In the genomic region with DNA sequence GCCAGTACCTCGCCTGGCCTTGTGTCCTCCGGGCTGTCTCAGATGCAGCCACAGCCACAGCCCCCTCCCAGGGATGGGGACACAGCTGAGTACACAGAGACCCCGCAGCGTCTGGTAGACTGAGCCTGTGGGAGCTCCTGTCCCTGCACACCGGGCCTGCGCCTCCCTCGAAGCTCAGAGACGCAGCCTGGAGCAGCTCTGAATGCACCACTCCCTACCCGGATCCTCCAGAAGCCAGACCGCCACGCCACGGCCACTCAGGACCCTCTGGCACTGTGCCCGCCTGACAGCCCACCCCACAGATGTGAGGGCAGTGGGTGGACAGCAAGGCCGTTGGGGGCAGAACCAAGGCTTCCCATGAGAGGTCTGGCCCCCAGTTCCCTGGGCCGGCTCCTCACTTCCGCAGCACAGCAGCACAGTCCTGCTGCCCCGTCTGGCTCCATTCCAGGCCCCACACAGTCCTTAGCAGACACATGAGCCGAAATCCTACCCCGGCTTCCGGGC, we compare ENCODE assay signal across 21 cellular contexts. TPM values are rescaled to one million over a fixed set of nuclear protein-coding genes. Genes with fewer than 3 reads are reported as not detected.
"Had no signal": no experiment of that assay in that cellular context is flagged by ENCODE, and none has a peak within 500 bp of the region (broad histone marks: within the 10 kb centered on the region; RNA-seq: fewer than 3 reads in every experiment).

No MANE protein-coding gene starts in this region.

- H3K4me2 ChIP-seq: smooth muscle cell had no signal

- H3K27ac Mint-ChIP-seq: activated B cell treated with CpG ODN at 0.5 μM for 24 hours; activated CD8-positive, alpha-beta T cell treated with anti-CD3 and anti-CD28 coated beads for 36 hours; activated naive CD4-positive, alpha-beta T cell treated with anti-CD3 and anti-CD28 coated beads for 36 hours; brain; mesothelial cell of epicardium; natural killer cell treated with Interleukin-12 subunit alpha and Interleukin-12 subunit beta and Interleukin-15 and Interleukin-18, amount 100 ng/mL, for 72 hours; stimulated activated effector memory CD8-positive, alpha-beta T cell treated with anti-CD3 and anti-CD28 coated beads, Interleukin-12 subunit alpha, Interleukin-12 subunit beta, amount 100 ng/mL, for 72 hours; T-cell had no signal

- H3K27ac ChIP-seq: colonic mucosa, foreskin keratinocyte, testis had no signal

- H3K27me3 Mint-ChIP-seq: brain had no signal

- H3K4me1 Mint-ChIP-seq: activated B cell treated with CpG ODN at 0.5 μM for 24 hours; brain; mesothelial cell of epicardium; stimulated activated effector memory CD8-positive, alpha-beta T cell treated with anti-CD3 and anti-CD28 coated beads, Interleukin-12 subunit alpha, Interleukin-12 subunit beta, amount 100 ng/mL, for 72 hours; T-cell had no signal

- H3K36me3 ChIP-seq: colonic mucosa had no signal

- H3K9me3 Mint-ChIP-seq: activated B cell treated with CpG ODN at 0.5 μM for 24 hours; activated CD8-positive, alpha-beta T cell treated with anti-CD3 and anti-CD28 coated beads for 36 hours; activated naive CD4-positive, alpha-beta T cell treated with anti-CD3 and anti-CD28 coated beads for 36 hours; activated T-cell treated with anti-CD3 and anti-CD28 coated beads, Interleukin-2, amount 50 U/mL, for 4 hours; brain; mesothelial cell of epicardium; natural killer cell treated with Interleukin-12 subunit alpha and Interleukin-12 subunit beta and Interleukin-15 and Interleukin-18, amount 100 ng/mL, for 72 hours; stimulated activated effector memory CD8-positive, alpha-beta T cell treated with anti-CD3 and anti-CD28 coated beads, Interleukin-12 subunit alpha, Interleukin-12 subunit beta, amount 100 ng/mL, for 72 hours; T-cell had no signal

- H3K4me3 Mint-ChIP-seq: activated B cell treated with CpG ODN at 0.5 μM for 24 hours; activated CD8-positive, alpha-beta T cell treated with anti-CD3 and anti-CD28 coated beads for 36 hours; activated naive CD4-positive, alpha-beta T cell treated with anti-CD3 and anti-CD28 coated beads for 36 hours; activated T-cell treated with anti-CD3 and anti-CD28 coated beads, Interleukin-2, amount 50 U/mL, for 4 hours; brain; mesothelial cell of epicardium; natural killer cell treated with Interleukin-12 subunit alpha and Interleukin-12 subunit beta and Interleukin-15 and Interleukin-18, amount 100 ng/mL, for 72 hours; stimulated activated effector memory CD8-positive, alpha-beta T cell treated with anti-CD3 and anti-CD28 coated beads, Interleukin-12 subunit alpha, Interleukin-12 subunit beta, amount 100 ng/mL, for 72 hours; T-cell had no signal

- H3K36me3 Mint-ChIP-seq: brain; mesothelial cell of epicardium; natural killer cell treated with Interleukin-12 subunit alpha and Interleukin-12 subunit beta and Interleukin-15 and Interleukin-18, amount 100 ng/mL, for 72 hours; stimulated activated effector memory CD8-positive, alpha-beta T cell treated with anti-CD3 and anti-CD28 coated beads, Interleukin-12 subunit alpha, Interleukin-12 subunit beta, amount 100 ng/mL, for 72 hours; T-cell had no signal

- DNase-seq: activated B cell treated with CpG ODN at 0.5 μM for 24 hours; activated CD4-positive, alpha-beta T cell treated with anti-CD3 and anti-CD28 coated beads for 48 hours; activated CD8-positive, alpha-beta T cell treated with anti-CD3 and anti-CD28 coated beads for 36 hours; activated naive CD4-positive, alpha-beta T cell treated with anti-CD3 and anti-CD28 coated beads for 36 hours; activated T-cell treated with anti-CD3 and anti-CD28 coated beads, Interleukin-2, amount 50 U/mL, for 4 hours; central memory CD4-positive, alpha-beta T cell; colonic mucosa; foreskin keratinocyte; head of caudate nucleus; nucleus accumbens; stimulated activated CD4-positive, alpha-beta T cell treated with anti-CD3 and anti-CD28 coated beads, Interleukin-4, amount 100 ng/mL, for 24 hours; T-cell; T-helper 9 cell; testis had no signal

- H3K4me3 ChIP-seq: colonic mucosa, smooth muscle cell, testis, upper lobe of left lung had no signal

- ATAC-seq: activated CD8-positive, alpha-beta T cell treated with anti-CD3 and anti-CD28 coated beads for 36 hours; foreskin keratinocyte; natural killer cell treated with Interleukin-12 subunit alpha and Interleukin-12 subunit beta and Interleukin-15 and Interleukin-18, amount 100 ng/mL, for 72 hours; stimulated activated effector memory CD8-positive, alpha-beta T cell treated with anti-CD3 and anti-CD28 coated beads, Interleukin-12 subunit alpha, Interleukin-12 subunit beta, amount 100 ng/mL, for 72 hours; T-cell had no signal

- H3K27me3 ChIP-seq: colonic mucosa, foreskin keratinocyte, testis, upper lobe of left lung had no signal

- H3K9me3 ChIP-seq: colonic mucosa, testis, upper lobe of left lung had no signal

- H3K4me1 ChIP-seq: colonic mucosa, foreskin keratinocyte, upper lobe of left lung had no signal

RNA-seq across cellular contexts. Expression of a gene that starts 40.8 kb away (rescaled TPM):
- total RNA-seq: activated CD8-positive, alpha-beta T cell treated with anti-CD3 and anti-CD28 coated beads for 36 hours; activated naive CD4-positive, alpha-beta T cell treated with anti-CD3 and anti-CD28 coated beads for 36 hours; epithelial cell of proximal tubule; foreskin keratinocyte; T-cell had no signal
- polyA plus RNA-seq: foreskin keratinocyte, smooth muscle cell had no signal
